In genomic region chr11:33996498-33997454, GRCh38 we compare ENCODE assay signal across 8 cellular contexts. TPM values are rescaled to one million over a fixed set of nuclear protein-coding genes. Genes with fewer than 3 reads are reported as not detected.
DNase-seq lines count a peak whose midpoint lies in the region; ATAC-seq, FAIRE-seq and TF ChIP-seq lines count a peak whose summit lies in the region.

No MANE protein-coding gene starts in this region.

- peak; percentile 82 for FAIRE-seq in GM12891 (lab: Jason Lieb, UNC)

- ATAC-seq in HG02759 (IDR thresholded peaks at IDR 0.05; ENCODE audit: unreplicated experiment), result peak; percentile 68
- peak; percentile 98 to 99 for ATAC-seq in gastrocnemius medialis
- no peak for ATAC-seq in HG03025 (IDR thresholded peaks at IDR 0.05; ENCODE audit: low FRiP score, unreplicated experiment)

- TF ChIP-seq POLR2A in GM12891 (IDR thresholded peaks at IDR 0.05; ENCODE audit: low read depth, low read length), result no peak
- no peak for TF ChIP-seq POLR2A in gastrocnemius medialis (IDR thresholded peaks at IDR 0.05)

- intact Hi-C loops in gastrocnemius medialis (cut with DNase I; ENCODE audit: low total_unique reads), result loop anchor here (1.0 to 5.0 kb wide), 4 partner anchors 56 to 496 kb away; partner anchors contain the start of genes CAPRIN1 and NAT10

- no peaks in the 10 kb centered on the region for H3K4me1 ChIP-seq in gastrocnemius medialis

- in situ Hi-C loops in gastrocnemius medialis (cut with MboI; ENCODE audit: low sequenced_read_pairs in 4 of 4), result loop anchor here (5.0 to 25.0 kb wide), 5 partner anchors 108 to 368 kb away; partner anchors contain the start of genes NAT10 (in 2 of the 4) and ABTB2 (in 1 of the 4)

- peak; percentile 46 for DNase-seq in GM12891 (ENCODE audit: insufficient read length, low spot score)
- peak; percentile 18 for DNase-seq in NCI-H1436 treated with DMSO at 0.1 percent for 48 hours (lab: John Stamatoyannopoulos, UW)
- DNase-seq in T-helper 2 cell, result peak; percentile 10 to 74 (median 50)
- peak in 53 of 58 donors; percentile 1 to 79 (median 34) for DNase-seq in anterior cingulate cortex (lab: John Stamatoyannopoulos, UW)
- peak; percentile 52 for DNase-seq in hepatic stellate cell (ENCODE audit: low spot score)
- peak; percentile 41 to 63 for DNase-seq in gastrocnemius medialis

- peak; percentile 71 to 83 (median 80) for TF ChIP-seq CTCF in gastrocnemius medialis (IDR thresholded peaks at IDR 0.05 in 4 of 5, conservative IDR thresholded peaks at IDR 0.05 in 1 of 5)

- H3K4me3 ChIP-seq in gastrocnemius medialis, result peak overlapping the region in 1 of 4 donors; percentile 10

- no peaks in the 10 kb centered on the region for H3K27me3 ChIP-seq in gastrocnemius medialis

- H3K36me3 ChIP-seq in gastrocnemius medialis, result no peaks in the 10 kb centered on the region

- H3K9me3 ChIP-seq in gastrocnemius medialis, result no peaks in the 10 kb centered on the region

- no peak overlapping the region for H3K27ac ChIP-seq in gastrocnemius medialis

TF ChIP-seq in GM12891, 5 proteins besides CTCF, POLR2A, EP300 and RAD21:
- TF ChIP-seq PAX5 (IDR thresholded peaks at IDR 0.05; ENCODE audit: insufficient read depth, low read length, severe bottlenecking) (no peak), SPI1 (IDR thresholded peaks at IDR 0.05; ENCODE audit: low read depth, low read length) (no peak), POLR2AphosphoS5 (IDR thresholded peaks at IDR 0.05; ENCODE audit: low read depth, low read length) (no peak), TAF1 (IDR thresholded peaks at IDR 0.05; ENCODE audit: low read depth, low read length) (no peak), POU2F2 (IDR thresholded peaks at IDR 0.05; ENCODE audit: low read depth, low read length) (no peak)
TF ChIP-seq in GM12891: peak in this region for 0.

RNA-seq across cellular contexts. Expression of gene CAPRIN1, which starts 54.8 kb away (rescaled TPM):
- polyA plus RNA-seq in GM12891 (2012; ENCODE audit: low read depth, missing spikeins), result 110 TPM
- 10 to 100 TPM; 70.9 to 82.2 (median 79.4) TPM for total RNA-seq in gastrocnemius medialis
